In the genomic region with DNA sequence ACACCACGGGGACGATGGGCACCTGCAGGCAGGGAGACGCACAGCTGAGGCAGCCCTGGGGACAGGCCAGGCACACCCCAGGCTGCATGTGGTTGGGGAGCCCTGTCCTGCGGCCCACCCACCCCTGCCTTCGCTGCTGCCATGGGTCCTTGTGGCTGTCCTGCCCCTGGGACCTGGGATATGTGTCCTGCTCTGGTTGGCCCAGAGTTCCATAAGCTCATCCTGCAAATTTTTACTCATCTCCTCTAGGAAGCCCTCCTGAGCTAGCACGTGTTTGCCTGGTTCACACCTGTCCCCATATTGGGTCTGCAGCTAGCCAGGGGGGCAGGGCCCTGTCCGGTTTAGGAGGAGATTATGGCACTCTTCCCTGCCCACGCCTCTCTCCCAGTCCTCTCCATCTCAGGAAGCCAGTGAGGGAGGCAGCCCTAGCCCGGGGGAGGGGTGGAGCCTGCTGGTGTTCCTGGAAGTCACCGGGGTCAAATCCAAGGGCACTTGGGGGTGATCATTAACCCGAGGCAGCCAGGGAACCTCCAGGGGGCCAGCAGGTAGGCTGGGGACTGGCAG, we compare ENCODE assay signal across 1 cellular context.
A peak's percentile ranks its signal among the peaks of the same experiment; 100 is the strongest.
TF ChIP-seq lines count a peak whose summit lies in the region.

No MANE protein-coding gene starts in this region.

TF ChIP-seq in HepG2, 621 proteins besides CTCF, POLR2A, EP300 and RAD21 (continued from another document and continues in another):
- TF ChIP-seq, protein P1, sequence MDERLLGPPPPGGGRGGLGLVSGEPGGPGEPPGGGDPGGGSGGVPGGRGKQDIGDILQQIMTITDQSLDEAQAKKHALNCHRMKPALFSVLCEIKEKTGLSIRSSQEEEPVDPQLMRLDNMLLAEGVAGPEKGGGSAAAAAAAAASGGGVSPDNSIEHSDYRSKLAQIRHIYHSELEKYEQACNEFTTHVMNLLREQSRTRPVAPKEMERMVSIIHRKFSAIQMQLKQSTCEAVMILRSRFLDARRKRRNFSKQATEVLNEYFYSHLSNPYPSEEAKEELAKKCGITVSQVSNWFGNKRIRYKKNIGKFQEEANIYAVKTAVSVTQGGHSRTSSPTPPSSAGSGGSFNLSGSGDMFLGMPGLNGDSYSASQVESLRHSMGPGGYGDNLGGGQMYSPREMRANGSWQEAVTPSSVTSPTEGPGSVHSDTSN (CRISPR knock-in tag; IDR thresholded peaks at IDR 0.05), result no peak
- peak; percentile 82 for TF ChIP-seq SP5 (CRISPR knock-in tag; IDR thresholded peaks at IDR 0.05; ENCODE audit: borderline replicate concordance, low read depth)
- TF ChIP-seq, protein P2, sequence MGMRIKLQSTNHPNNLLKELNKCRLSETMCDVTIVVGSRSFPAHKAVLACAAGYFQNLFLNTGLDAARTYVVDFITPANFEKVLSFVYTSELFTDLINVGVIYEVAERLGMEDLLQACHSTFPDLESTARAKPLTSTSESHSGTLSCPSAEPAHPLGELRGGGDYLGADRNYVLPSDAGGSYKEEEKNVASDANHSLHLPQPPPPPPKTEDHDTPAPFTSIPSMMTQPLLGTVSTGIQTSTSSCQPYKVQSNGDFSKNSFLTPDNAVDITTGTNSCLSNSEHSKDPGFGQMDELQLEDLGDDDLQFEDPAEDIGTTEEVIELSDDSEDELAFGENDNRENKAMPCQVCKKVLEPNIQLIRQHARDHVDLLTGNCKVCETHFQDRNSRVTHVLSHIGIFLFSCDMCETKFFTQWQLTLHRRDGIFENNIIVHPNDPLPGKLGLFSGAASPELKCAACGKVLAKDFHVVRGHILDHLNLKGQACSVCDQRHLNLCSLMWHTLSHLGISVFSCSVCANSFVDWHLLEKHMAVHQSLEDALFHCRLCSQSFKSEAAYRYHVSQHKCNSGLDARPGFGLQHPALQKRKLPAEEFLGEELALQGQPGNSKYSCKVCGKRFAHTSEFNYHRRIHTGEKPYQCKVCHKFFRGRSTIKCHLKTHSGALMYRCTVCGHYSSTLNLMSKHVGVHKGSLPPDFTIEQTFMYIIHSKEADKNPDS (CRISPR knock-in tag; IDR thresholded peaks at IDR 0.05), result no peak
- TF ChIP-seq, protein P3, sequence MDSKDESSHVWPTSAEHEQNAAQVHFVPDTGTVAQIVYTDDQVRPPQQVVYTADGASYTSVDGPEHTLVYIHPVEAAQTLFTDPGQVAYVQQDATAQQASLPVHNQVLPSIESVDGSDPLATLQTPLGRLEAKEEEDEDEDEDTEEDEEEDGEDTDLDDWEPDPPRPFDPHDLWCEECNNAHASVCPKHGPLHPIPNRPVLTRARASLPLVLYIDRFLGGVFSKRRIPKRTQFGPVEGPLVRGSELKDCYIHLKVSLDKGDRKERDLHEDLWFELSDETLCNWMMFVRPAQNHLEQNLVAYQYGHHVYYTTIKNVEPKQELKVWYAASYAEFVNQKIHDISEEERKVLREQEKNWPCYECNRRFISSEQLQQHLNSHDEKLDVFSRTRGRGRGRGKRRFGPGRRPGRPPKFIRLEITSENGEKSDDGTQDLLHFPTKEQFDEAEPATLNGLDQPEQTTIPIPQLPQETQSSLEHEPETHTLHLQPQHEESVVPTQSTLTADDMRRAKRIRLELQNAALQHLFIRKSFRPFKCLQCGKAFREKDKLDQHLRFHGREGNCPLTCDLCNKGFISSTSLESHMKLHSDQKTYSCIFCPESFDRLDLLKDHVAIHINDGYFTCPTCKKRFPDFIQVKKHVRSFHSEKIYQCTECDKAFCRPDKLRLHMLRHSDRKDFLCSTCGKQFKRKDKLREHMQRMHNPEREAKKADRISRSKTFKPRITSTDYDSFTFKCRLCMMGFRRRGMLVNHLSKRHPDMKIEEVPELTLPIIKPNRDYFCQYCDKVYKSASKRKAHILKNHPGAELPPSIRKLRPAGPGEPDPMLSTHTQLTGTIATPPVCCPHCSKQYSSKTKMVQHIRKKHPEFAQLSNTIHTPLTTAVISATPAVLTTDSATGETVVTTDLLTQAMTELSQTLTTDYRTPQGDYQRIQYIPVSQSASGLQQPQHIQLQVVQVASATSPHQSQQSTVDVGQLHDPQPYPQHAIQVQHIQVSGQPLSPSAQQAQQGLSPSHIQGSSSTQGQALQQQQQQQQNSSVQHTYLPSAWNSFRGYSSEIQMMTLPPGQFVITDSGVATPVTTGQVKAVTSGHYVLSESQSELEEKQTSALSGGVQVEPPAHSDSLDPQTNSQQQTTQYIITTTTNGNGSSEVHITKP (CRISPR knock-in tag; IDR thresholded peaks at IDR 0.05; ENCODE audit: low read depth), result 0 out of 2 replicates have a peak, but pooled peaks have one; percentile 25
- no peak for TF ChIP-seq CHCHD3 (CRISPR knock-in tag; IDR thresholded peaks at IDR 0.05)
- TF ChIP-seq NR2F6 (IDR thresholded peaks at IDR 0.05), result peak; percentile 92
- TF ChIP-seq NR2F6 (CRISPR knock-in tag; IDR thresholded peaks at IDR 0.05), result peak; percentile 97
- peak; percentile 60; the same call in 1 of the 2 replicates for TF ChIP-seq PHF21A (CRISPR knock-in tag; IDR thresholded peaks at IDR 0.05)
- TF ChIP-seq ZNF317 (CRISPR knock-in tag; IDR thresholded peaks at IDR 0.05), result no peak
- TF ChIP-seq, protein P4, sequence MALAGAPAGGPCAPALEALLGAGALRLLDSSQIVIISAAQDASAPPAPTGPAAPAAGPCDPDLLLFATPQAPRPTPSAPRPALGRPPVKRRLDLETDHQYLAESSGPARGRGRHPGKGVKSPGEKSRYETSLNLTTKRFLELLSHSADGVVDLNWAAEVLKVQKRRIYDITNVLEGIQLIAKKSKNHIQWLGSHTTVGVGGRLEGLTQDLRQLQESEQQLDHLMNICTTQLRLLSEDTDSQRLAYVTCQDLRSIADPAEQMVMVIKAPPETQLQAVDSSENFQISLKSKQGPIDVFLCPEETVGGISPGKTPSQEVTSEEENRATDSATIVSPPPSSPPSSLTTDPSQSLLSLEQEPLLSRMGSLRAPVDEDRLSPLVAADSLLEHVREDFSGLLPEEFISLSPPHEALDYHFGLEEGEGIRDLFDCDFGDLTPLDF (CRISPR knock-in tag; IDR thresholded peaks at IDR 0.05), result no peak
- TF ChIP-seq, protein P5, sequence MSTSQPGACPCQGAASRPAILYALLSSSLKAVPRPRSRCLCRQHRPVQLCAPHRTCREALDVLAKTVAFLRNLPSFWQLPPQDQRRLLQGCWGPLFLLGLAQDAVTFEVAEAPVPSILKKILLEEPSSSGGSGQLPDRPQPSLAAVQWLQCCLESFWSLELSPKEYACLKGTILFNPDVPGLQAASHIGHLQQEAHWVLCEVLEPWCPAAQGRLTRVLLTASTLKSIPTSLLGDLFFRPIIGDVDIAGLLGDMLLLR (CRISPR knock-in tag; IDR thresholded peaks at IDR 0.05), result 0 out of 2 replicates have a peak, but pooled peaks have one; percentile 25
- TF ChIP-seq KAT2B (IDR thresholded peaks at IDR 0.05; ENCODE audit: borderline replicate concordance, low read depth, low read length), result no peak
- TF ChIP-seq GABPB1 (CRISPR knock-in tag; IDR thresholded peaks at IDR 0.05), result peak; percentile 32; the same call in 1 of the 2 replicates
- TF ChIP-seq PPARG (CRISPR knock-in tag; conservative IDR thresholded peaks at IDR 0.05), result 0 out of 2 replicates have a peak, but pooled peaks have one; percentile 58
- TF ChIP-seq, protein P6, sequence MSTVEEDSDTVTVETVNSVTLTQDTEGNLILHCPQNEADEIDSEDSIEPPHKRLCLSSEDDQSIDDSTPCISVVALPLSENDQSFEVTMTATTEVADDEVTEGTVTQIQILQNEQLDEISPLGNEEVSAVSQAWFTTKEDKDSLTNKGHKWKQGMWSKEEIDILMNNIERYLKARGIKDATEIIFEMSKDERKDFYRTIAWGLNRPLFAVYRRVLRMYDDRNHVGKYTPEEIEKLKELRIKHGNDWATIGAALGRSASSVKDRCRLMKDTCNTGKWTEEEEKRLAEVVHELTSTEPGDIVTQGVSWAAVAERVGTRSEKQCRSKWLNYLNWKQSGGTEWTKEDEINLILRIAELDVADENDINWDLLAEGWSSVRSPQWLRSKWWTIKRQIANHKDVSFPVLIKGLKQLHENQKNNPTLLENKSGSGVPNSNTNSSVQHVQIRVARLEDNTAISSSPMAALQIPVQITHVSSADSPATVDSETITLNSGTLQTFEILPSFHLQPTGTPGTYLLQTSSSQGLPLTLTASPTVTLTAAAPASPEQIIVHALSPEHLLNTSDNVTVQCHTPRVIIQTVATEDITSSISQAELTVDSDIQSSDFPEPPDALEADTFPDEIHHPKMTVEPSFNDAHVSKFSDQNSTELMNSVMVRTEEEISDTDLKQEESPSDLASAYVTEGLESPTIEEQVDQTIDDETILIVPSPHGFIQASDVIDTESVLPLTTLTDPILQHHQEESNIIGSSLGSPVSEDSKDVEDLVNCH (CRISPR knock-in tag; IDR thresholded peaks at IDR 0.05), result no peak
- TF ChIP-seq, protein P7, sequence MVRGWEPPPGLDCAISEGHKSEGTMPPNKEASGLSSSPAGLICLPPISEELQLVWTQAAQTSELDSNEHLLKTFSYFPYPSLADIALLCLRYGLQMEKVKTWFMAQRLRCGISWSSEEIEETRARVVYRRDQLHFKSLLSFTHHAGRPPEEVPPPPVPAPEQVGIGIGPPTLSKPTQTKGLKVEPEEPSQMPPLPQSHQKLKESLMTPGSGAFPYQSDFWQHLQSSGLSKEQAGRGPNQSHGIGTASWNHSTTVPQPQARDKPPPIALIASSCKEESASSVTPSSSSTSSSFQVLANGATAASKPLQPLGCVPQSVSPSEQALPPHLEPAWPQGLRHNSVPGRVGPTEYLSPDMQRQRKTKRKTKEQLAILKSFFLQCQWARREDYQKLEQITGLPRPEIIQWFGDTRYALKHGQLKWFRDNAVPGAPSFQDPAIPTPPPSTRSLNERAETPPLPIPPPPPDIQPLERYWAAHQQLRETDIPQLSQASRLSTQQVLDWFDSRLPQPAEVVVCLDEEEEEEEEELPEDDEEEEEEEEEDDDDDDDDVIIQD (CRISPR knock-in tag; IDR thresholded peaks at IDR 0.05; ENCODE audit: low read depth), result 0 out of 2 replicates have a peak, but pooled peaks have one; percentile 54
- TF ChIP-seq SOX13 (IDR thresholded peaks at IDR 0.05), result no peak
- TF ChIP-seq SOX13 (CRISPR knock-in tag; conservative IDR thresholded peaks at IDR 0.05 in 1 of 2, IDR thresholded peaks at IDR 0.05 in 1 of 2), result peak in 1 of 2 experiments; percentile 61; a peak in 2 of 4 replicates
- TF ChIP-seq ZNF678 (CRISPR knock-in tag; IDR thresholded peaks at IDR 0.05), result no peak
- TF ChIP-seq ZNF788 (CRISPR knock-in tag; IDR thresholded peaks at IDR 0.05; ENCODE audit: borderline replicate concordance), result peak; percentile 27; the same call in 1 of the 2 replicates
- TF ChIP-seq CREB1 (IDR thresholded peaks at IDR 0.05), result no peak
- no peak for TF ChIP-seq CREB1 (CRISPR knock-in tag; IDR thresholded peaks at IDR 0.05)
- peak; percentile 98 for TF ChIP-seq BCL6 (CRISPR knock-in tag; IDR thresholded peaks at IDR 0.05)
- TF ChIP-seq, protein P8, sequence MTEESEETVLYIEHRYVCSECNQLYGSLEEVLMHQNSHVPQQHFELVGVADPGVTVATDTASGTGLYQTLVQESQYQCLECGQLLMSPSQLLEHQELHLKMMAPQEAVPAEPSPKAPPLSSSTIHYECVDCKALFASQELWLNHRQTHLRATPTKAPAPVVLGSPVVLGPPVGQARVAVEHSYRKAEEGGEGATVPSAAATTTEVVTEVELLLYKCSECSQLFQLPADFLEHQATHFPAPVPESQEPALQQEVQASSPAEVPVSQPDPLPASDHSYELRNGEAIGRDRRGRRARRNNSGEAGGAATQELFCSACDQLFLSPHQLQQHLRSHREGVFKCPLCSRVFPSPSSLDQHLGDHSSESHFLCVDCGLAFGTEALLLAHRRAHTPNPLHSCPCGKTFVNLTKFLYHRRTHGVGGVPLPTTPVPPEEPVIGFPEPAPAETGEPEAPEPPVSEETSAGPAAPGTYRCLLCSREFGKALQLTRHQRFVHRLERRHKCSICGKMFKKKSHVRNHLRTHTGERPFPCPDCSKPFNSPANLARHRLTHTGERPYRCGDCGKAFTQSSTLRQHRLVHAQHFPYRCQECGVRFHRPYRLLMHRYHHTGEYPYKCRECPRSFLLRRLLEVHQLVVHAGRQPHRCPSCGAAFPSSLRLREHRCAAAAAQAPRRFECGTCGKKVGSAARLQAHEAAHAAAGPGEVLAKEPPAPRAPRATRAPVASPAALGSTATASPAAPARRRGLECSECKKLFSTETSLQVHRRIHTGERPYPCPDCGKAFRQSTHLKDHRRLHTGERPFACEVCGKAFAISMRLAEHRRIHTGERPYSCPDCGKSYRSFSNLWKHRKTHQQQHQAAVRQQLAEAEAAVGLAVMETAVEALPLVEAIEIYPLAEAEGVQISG (CRISPR knock-in tag; IDR thresholded peaks at IDR 0.05), result 0 out of 2 replicates have a peak, but pooled peaks have one; percentile 13
- TF ChIP-seq, protein P9, sequence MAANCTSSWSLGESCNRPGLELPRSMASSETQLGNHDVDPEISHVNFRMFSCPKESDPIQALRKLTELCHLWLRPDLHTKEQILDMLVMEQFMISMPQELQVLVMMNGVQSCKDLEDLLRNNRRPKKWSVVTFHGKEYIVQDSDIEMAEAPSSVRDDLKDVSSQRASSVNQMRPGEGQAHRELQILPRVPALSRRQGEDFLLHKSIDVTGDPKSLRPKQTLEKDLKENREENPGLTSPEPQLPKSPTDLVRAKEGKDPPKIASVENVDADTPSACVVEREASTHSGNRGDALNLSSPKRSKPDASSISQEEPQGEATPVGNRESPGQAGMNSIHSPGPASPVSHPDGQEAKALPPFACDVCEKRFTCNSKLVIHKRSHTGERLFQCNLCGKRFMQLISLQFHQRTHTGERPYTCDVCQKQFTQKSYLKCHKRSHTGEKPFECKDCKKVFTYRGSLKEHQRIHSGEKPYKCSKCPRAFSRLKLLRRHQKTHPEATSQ (CRISPR knock-in tag; IDR thresholded peaks at IDR 0.05; ENCODE audit: borderline replicate concordance), result no peak
- TF ChIP-seq, protein P10, sequence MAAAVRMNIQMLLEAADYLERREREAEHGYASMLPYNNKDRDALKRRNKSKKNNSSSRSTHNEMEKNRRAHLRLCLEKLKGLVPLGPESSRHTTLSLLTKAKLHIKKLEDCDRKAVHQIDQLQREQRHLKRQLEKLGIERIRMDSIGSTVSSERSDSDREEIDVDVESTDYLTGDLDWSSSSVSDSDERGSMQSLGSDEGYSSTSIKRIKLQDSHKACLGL (CRISPR knock-in tag; IDR thresholded peaks at IDR 0.05), result 0 out of 2 replicates have a peak, but pooled peaks have one; percentile 31
- TF ChIP-seq SIN3B (IDR thresholded peaks at IDR 0.05; ENCODE audit: low read length), result no peak
- TF ChIP-seq NR2F2 (IDR thresholded peaks at IDR 0.05; ENCODE audit: borderline replicate concordance, low read depth), result peak; percentile 84
- TF ChIP-seq SOX5 (CRISPR knock-in tag; IDR thresholded peaks at IDR 0.05; ENCODE audit: borderline replicate concordance), result peak; percentile 38; the same call in 1 of the 2 replicates
- TF ChIP-seq KDM2A (CRISPR knock-in tag; IDR thresholded peaks at IDR 0.05; ENCODE audit: borderline replicate concordance, low read depth), result peak; percentile 45; the same call in 1 of the 2 replicates
- TF ChIP-seq ZNF816 (CRISPR knock-in tag; IDR thresholded peaks at IDR 0.05; ENCODE audit: borderline replicate concordance), result no peak
- TF ChIP-seq GATAD2A (CRISPR knock-in tag; IDR thresholded peaks at IDR 0.05), result peak; percentile 54; the same call in 1 of the 2 replicates
- peak; percentile 66 for TF ChIP-seq SKI (IDR thresholded peaks at IDR 0.05; ENCODE audit: partially characterized antibody)
- no peak for TF ChIP-seq NFATC3 (CRISPR knock-in tag; IDR thresholded peaks at IDR 0.05)
- TF ChIP-seq, protein P11, sequence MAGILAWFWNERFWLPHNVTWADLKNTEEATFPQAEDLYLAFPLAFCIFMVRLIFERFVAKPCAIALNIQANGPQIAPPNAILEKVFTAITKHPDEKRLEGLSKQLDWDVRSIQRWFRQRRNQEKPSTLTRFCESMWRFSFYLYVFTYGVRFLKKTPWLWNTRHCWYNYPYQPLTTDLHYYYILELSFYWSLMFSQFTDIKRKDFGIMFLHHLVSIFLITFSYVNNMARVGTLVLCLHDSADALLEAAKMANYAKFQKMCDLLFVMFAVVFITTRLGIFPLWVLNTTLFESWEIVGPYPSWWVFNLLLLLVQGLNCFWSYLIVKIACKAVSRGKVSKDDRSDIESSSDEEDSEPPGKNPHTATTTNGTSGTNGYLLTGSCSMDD (CRISPR knock-in tag; IDR thresholded peaks at IDR 0.05), result no peak
